Comparison of ENCODE assay signal across 19 cellular contexts in genomic region chrX:50082741-50083140, GRCh38.
DNase-seq lines count a peak whose midpoint lies in the region; ATAC-seq, FAIRE-seq and TF ChIP-seq lines count a peak whose summit lies in the region.
"Had no signal": no experiment of that assay in that cellular context is flagged by ENCODE, and none has a peak within 500 bp of the region (broad histone marks: within the 10 kb centered on the region; RNA-seq: fewer than 3 reads in every experiment).

No MANE protein-coding gene starts in this region.

- 62% methylated on average over 2 of the region's 2 CpGs for WGBS in A549 (ENCODE audit: missing lambda C conversion rate)

- H3K4me3 ChIP-seq in A549 (no peak overlapping the region), MM.1S (ENCODE audit: low read length) (no peak overlapping the region)
- H3K4me3 ChIP-seq: GM23248 had no signal

- peak overlapping the region in 2 of 3 experiments; percentile 33 to 74 for H3K27ac Mint-ChIP-seq in nephron
- H3K27ac Mint-ChIP-seq in natural killer cell treated with Interleukin-12 subunit alpha and Interleukin-12 subunit beta and Interleukin-15 and Interleukin-18, amount 100 ng/mL, for 72 hours: no peak overlapping the region
- H3K27ac Mint-ChIP-seq: CD4-positive, alpha-beta memory T cell had no signal

- no peak overlapping the region for H3K4me3 Mint-ChIP-seq in nephron
- no peak overlapping the region for H3K4me3 Mint-ChIP-seq in natural killer cell treated with Interleukin-12 subunit alpha and Interleukin-12 subunit beta and Interleukin-15 and Interleukin-18, amount 100 ng/mL, for 72 hours
- H3K4me3 Mint-ChIP-seq: CD4-positive, alpha-beta memory T cell had no signal

- no peaks in the 10 kb centered on the region for H3K36me3 ChIP-seq in MM.1S (replicated peaks; ENCODE audit: insufficient read depth, low read length)

- H3K27ac ChIP-seq in A549: no peak overlapping the region
- no peak overlapping the region for H3K27ac ChIP-seq in MM.1S (ENCODE audit: low read length)
- H3K27ac ChIP-seq: GM23248 had no signal

- H3K9me3 Mint-ChIP-seq in nephron: no peaks in the 10 kb centered on the region
- no peaks in the 10 kb centered on the region for H3K9me3 Mint-ChIP-seq in natural killer cell treated with Interleukin-12 subunit alpha and Interleukin-12 subunit beta and Interleukin-15 and Interleukin-18, amount 100 ng/mL, for 72 hours
- H3K9me3 Mint-ChIP-seq: CD4-positive, alpha-beta memory T cell had no signal

- H3K4me1 ChIP-seq in A549 (0 out of 3 replicates have a peak, but pooled peaks cover 3% of the 10 kb centered on the region), MM.1S (ENCODE audit: low read length) (peaks cover 11% of the 10 kb centered on the region)

- no peaks in the 10 kb centered on the region for H3K27me3 ChIP-seq in MM.1S (replicated peaks; ENCODE audit: insufficient read depth, low read length)

- DNase-seq in A549 (ENCODE audit: low read depth in 1 of 2, low spot score in 1 of 2) (no peak), MM.1S (no peak), NCI-H345 (lab: John Stamatoyannopoulos, UW) (no peak)
- no peak for DNase-seq in natural killer cell treated with Interleukin-12 subunit alpha and Interleukin-12 subunit beta and Interleukin-15 and Interleukin-18, amount 100 ng/mL, for 72 hours (ENCODE audit: low spot score)
- DNase-seq: 8988T; C1 segment of cervical spinal cord; Calu3; CD4-positive, alpha-beta memory T cell; COR-L47; DMS53; DMS79 treated with DMSO at 0.1 percent for 48 hours; GF-D8; GM23248; H7; HCEC 1CT had no signal

- H3K4me1 Mint-ChIP-seq in nephron: peaks cover 9% of the 10 kb centered on the region
- H3K4me1 Mint-ChIP-seq in natural killer cell treated with Interleukin-12 subunit alpha and Interleukin-12 subunit beta and Interleukin-15 and Interleukin-18, amount 100 ng/mL, for 72 hours (ENCODE audit: low read depth in 2 of 2): no peaks in the 10 kb centered on the region
- H3K4me1 Mint-ChIP-seq: CD4-positive, alpha-beta memory T cell had no signal

- no peaks in the 10 kb centered on the region for H4K20me1 ChIP-seq in MM.1S (ENCODE audit: insufficient read depth, low read length)

- no peak for ATAC-seq in A549
- no peak for ATAC-seq in GM19351 (IDR thresholded peaks at IDR 0.05; ENCODE audit: unreplicated experiment)
- no peak for ATAC-seq in natural killer cell treated with Interleukin-12 subunit alpha and Interleukin-12 subunit beta and Interleukin-15 and Interleukin-18, amount 100 ng/mL, for 72 hours

- H3K9ac ChIP-seq in MM.1S (ENCODE audit: low read length): no peak overlapping the region
- H3K9ac ChIP-seq: GM23248 had no signal

- H2AFZ ChIP-seq in MM.1S (ENCODE audit: low read length): no peak overlapping the region
- H2AFZ ChIP-seq: GM23248 had no signal

- POLR2A ChIA-PET in A549 (lab: Yijun Ruan, JAX): no interaction called here

- H3K79me2 ChIP-seq in MM.1S (ENCODE audit: low read length): no peaks in the 10 kb centered on the region

- no peaks in the 10 kb centered on the region for H3F3A ChIP-seq in MM.1S (ENCODE audit: insufficient read depth, low read length)

- TF ChIP-seq EP300 in A549 (IDR thresholded peaks at IDR 0.05): no peak

- TF ChIP-seq CTCF in A549 (IDR thresholded peaks at IDR 0.05) (no peak), MM.1S (IDR thresholded peaks at IDR 0.05; ENCODE audit: low read length) (no peak), nephron (IDR thresholded peaks at IDR 0.05; ENCODE audit: unreplicated experiment in 3 of 3) (no peak)

- H3K9me3 ChIP-seq in A549 (no peaks in the 10 kb centered on the region), MM.1S (replicated peaks; ENCODE audit: insufficient read depth, low read length) (no peaks in the 10 kb centered on the region)

- no peak for TF ChIP-seq RAD21 in A549 (conservative IDR thresholded peaks at IDR 0.05 in 1 of 2, IDR thresholded peaks at IDR 0.05 in 1 of 2)

- CTCF ChIA-PET in A549 (lab: Yijun Ruan, JAX): interaction anchor here (0.7 to 0.8 kb wide), 2 partner anchors 167 to 198 kb away, joined by 3 read pairs; no protein-coding TSS in a partner anchor

- H3K36me3 Mint-ChIP-seq in nephron (ENCODE audit: low read depth): peaks cover 26% of the 10 kb centered on the region
- H3K36me3 Mint-ChIP-seq in natural killer cell treated with Interleukin-12 subunit alpha and Interleukin-12 subunit beta and Interleukin-15 and Interleukin-18, amount 100 ng/mL, for 72 hours: no peaks in the 10 kb centered on the region
- H3K36me3 Mint-ChIP-seq: CD4-positive, alpha-beta memory T cell had no signal

- FAIRE-seq in A549 (lab: Jason Lieb, UNC): peak; percentile 46
- FAIRE-seq: GM12891, H1 had no signal

- H3K4me2 ChIP-seq in A549 (no peak overlapping the region), MM.1S (ENCODE audit: low read depth, low read length) (0 out of 2 replicates have a peak overlapping the region, but pooled peaks have one; percentile 13)

- H3K9me2 ChIP-seq in MM.1S (replicated peaks; ENCODE audit: insufficient read depth, low read length): no peaks in the 10 kb centered on the region

- TF ChIP-seq POLR2A in A549 (IDR thresholded peaks at IDR 0.05; ENCODE audit: low read length): no peak

- H3K27me3 Mint-ChIP-seq in nephron (ENCODE audit: low read depth): no peaks in the 10 kb centered on the region
- peaks cover 0 to 7% of the 10 kb centered on the region in 2 donors for H3K27me3 Mint-ChIP-seq in natural killer cell treated with Interleukin-12 subunit alpha and Interleukin-12 subunit beta and Interleukin-15 and Interleukin-18, amount 100 ng/mL, for 72 hours
- H3K27me3 Mint-ChIP-seq: CD4-positive, alpha-beta memory T cell had no signal

TF ChIP-seq in A549, 52 proteins besides CTCF, POLR2A, EP300 and RAD21:
- no peak for TF ChIP-seq HOXB5 (CRISPR knock-in tag; IDR thresholded peaks at IDR 0.05)
- no peak for TF ChIP-seq EHMT2 (IDR thresholded peaks at IDR 0.05; ENCODE audit: low read depth)
- TF ChIP-seq, protein P1, sequence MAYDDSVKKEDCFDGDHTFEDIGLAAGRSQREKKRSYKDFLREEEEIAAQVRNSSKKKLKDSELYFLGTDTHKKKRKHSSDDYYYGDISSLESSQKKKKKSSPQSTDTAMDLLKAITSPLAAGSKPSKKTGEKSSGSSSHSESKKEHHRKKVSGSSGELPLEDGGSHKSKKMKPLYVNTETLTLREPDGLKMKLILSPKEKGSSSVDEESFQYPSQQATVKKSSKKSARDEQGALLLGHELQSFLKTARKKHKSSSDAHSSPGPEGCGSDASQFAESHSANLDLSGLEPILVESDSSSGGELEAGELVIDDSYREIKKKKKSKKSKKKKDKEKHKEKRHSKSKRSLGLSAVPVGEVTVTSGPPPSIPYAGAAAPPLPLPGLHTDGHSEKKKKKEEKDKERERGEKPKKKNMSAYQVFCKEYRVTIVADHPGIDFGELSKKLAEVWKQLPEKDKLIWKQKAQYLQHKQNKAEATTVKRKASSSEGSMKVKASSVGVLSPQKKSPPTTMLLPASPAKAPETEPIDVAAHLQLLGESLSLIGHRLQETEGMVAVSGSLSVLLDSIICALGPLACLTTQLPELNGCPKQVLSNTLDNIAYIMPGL (CRISPR knock-in tag; IDR thresholded peaks at IDR 0.05; ENCODE audit: borderline replicate concordance): no peak
- no peak for TF ChIP-seq ELK1 (IDR thresholded peaks at IDR 0.05; ENCODE audit: low read depth, low read length)
- TF ChIP-seq BCL3 (IDR thresholded peaks at IDR 0.05): no peak
- no peak for TF ChIP-seq ZSCAN20 (CRISPR knock-in tag; IDR thresholded peaks at IDR 0.05)
- no peak for TF ChIP-seq FOSL2 (IDR thresholded peaks at IDR 0.05)
- no peak for TF ChIP-seq FOSL2 (CRISPR knock-in tag; IDR thresholded peaks at IDR 0.05)
- TF ChIP-seq MYC (IDR thresholded peaks at IDR 0.05; ENCODE audit: borderline replicate concordance, low read length): no peak

Comparison
In these comparisons a context has a peak if more than half of its experiments do, and no peak if none do; other contexts are left out.
1. H3K27ac Mint-ChIP-seq: peak in nephron (2 of 3); none in natural killer cell treated with Interleukin-12 subunit alpha and Interleukin-12 subunit beta and Interleukin-15 and Interleukin-18, amount 100 ng/mL, for 72 hours (0 of 2).